11 cellular contexts compared by ENCODE assay signal in the genomic region with DNA sequence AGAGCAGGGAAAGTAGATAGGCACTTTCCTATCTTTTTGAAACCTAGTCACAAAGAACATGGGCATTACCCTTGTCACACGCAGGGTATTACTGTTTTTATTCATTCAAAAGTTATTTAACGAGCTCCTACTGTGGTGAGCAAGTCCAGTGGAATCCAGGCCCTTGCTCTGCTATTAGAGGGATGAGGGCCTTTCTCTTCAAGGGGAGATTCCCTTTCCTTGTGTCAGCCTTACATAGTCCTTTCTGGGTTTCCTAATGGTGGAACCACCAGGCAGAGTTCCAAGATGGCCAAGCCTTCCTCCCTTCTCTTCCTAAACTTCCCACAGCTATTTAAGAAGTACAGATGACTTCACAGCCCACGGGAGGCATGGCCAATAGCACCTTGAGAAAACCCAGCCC.
DNase-seq lines count a peak whose midpoint lies in the region; ATAC-seq and TF ChIP-seq lines count a peak whose summit lies in the region.
"Had no signal": no experiment of that assay in that cellular context is flagged by ENCODE, and none has a peak within 500 bp of the region (broad histone marks: within the 10 kb centered on the region; RNA-seq: fewer than 3 reads in every experiment).

No MANE protein-coding gene starts in this region.

- H3K27ac ChIP-seq in PC-3 (ENCODE audit: low read length) (peak overlapping the region; percentile 47), osteoblast (ENCODE audit: low read depth, low read length) (peak overlapping the region; percentile 81)
- H3K27ac ChIP-seq: skin epidermis had no signal

- peaks cover 20% of the 10 kb centered on the region for H3K79me2 ChIP-seq in PC-3 (ENCODE audit: low read length)
- H3K79me2 ChIP-seq in osteoblast (ENCODE audit: insufficient read depth, low read length) = peaks cover 89% of the 10 kb centered on the region

- H4K20me1 ChIP-seq in PC-3 (ENCODE audit: low read length) = no peaks in the 10 kb centered on the region
- peaks cover 27% of the 10 kb centered on the region for H4K20me1 ChIP-seq in osteoblast (ENCODE audit: insufficient read depth, low read length)

- H2AFZ ChIP-seq in PC-3 (ENCODE audit: low read length) = no peak overlapping the region
- H2AFZ ChIP-seq in osteoblast (ENCODE audit: low read length) = no peak overlapping the region

- H3F3A ChIP-seq in PC-3 (ENCODE audit: low read length, unreplicated experiment) = no peaks in the 10 kb centered on the region

- H3K9ac ChIP-seq in PC-3 (ENCODE audit: low read length) = no peak overlapping the region

- TF ChIP-seq CTCF in BJ (IDR thresholded peaks at IDR 0.05; ENCODE audit: insufficient read depth, low read depth, low read length) = no peak
- no peak for TF ChIP-seq CTCF in PC-3 (conservative IDR thresholded peaks at IDR 0.05; ENCODE audit: low read depth, low read length)
- TF ChIP-seq CTCF in epithelial cell of esophagus (IDR thresholded peaks at IDR 0.05; ENCODE audit: insufficient read depth, low read depth, low read length, missing control alignments) = no peak
- no peak for TF ChIP-seq CTCF in osteoblast (IDR thresholded peaks at IDR 0.05; ENCODE audit: extremely low read depth, low read depth, low read length)

- H3K9me3 ChIP-seq in PC-3 (ENCODE audit: low read length) (no peaks in the 10 kb centered on the region), osteoblast (ENCODE audit: low read depth, low read length) (no peaks in the 10 kb centered on the region)
- H3K9me3 ChIP-seq: adrenal gland had no signal

- H3K4me1 ChIP-seq in PC-3 (ENCODE audit: insufficient read depth, low read length) (peaks cover 35% of the 10 kb centered on the region), osteoblast (ENCODE audit: insufficient read depth, low read length) (peaks cover 30% of the 10 kb centered on the region)

- H3K4me2 ChIP-seq in PC-3 (ENCODE audit: low read length) (peak overlapping the region; percentile 38; the same call in 1 of the 2 replicates), osteoblast (ENCODE audit: insufficient read depth, low read length) (peak overlapping the region; percentile 37)

- intact Hi-C loops in PC-3 (cut with micrococcal nuclease) = loop anchor here (5.0 kb wide), 2 partner anchors 63 to 413 kb away; a partner anchor contains a TSS

- POLR2A ChIA-PET in BJ (lab: Charles Lee) (interaction anchor here (0.8 kb wide), 1 partner anchor 16 kb away, joined by 4 read pairs; no protein-coding TSS in a partner anchor), PC-3 (lab: Charles Lee; ENCODE audit: unreplicated experiment) (interaction anchor here (0.5 to 0.6 kb wide), 2 partner anchors 38 to 84 kb away, joined by 3 to 5 read pairs; no protein-coding TSS in a partner anchor)

- no peaks in the 10 kb centered on the region for H3K36me3 ChIP-seq in BJ (ENCODE audit: control insufficient read depth, insufficient read depth, low read length)
- H3K36me3 ChIP-seq in PC-3 (ENCODE audit: low read depth, low read length) = no peaks in the 10 kb centered on the region
- no peaks in the 10 kb centered on the region for H3K36me3 ChIP-seq in osteoblast (ENCODE audit: insufficient read depth, low read length)
- H3K36me3 ChIP-seq: adrenal gland had no signal

- H3K27me3 ChIP-seq in BJ (ENCODE audit: control insufficient read depth, insufficient read depth, low read length) (no peaks in the 10 kb centered on the region), PC-3 (ENCODE audit: low read length) (no peaks in the 10 kb centered on the region), osteoblast (ENCODE audit: insufficient read depth, low read length) (no peaks in the 10 kb centered on the region)
- H3K27me3 ChIP-seq: adrenal gland had no signal

- CTCF ChIA-PET in BJ (lab: Yijun Ruan, JAX) (interaction anchor here (0.6 to 5.6 kb wide), 10 partner anchors 9 to 586 kb away, joined by 3 to 46 read pairs (median 4); no protein-coding TSS in a partner anchor), PC-3 (lab: Charles Lee) (interaction anchor here (1.0 kb wide), 3 partner anchors 69 to 417 kb away, joined by 3 to 5 read pairs (median 3); no protein-coding TSS in a partner anchor)

- no TSS peak for BruUV-seq in PC-3 (replicated peaks; lab: Mats Ljungman, UMichigan)

- H3K9me2 ChIP-seq in PC-3 (replicated peaks; ENCODE audit: low read length) = no peaks in the 10 kb centered on the region

- H3K4me3 ChIP-seq in BJ (ENCODE audit: low read depth, low read length) (no peak overlapping the region), PC-3 (ENCODE audit: low read length) (no peak overlapping the region), epithelial cell of esophagus (ENCODE audit: low read length) (no peak overlapping the region), osteoblast (ENCODE audit: insufficient read depth, low read length) (no peak overlapping the region)
- H3K4me3 ChIP-seq: adrenal gland, skin epidermis had no signal

- peak; percentile 95 for DNase-seq in BJ (ENCODE audit: low read depth)
- DNase-seq in PC-3 = peak; percentile 84
- DNase-seq in epithelial cell of esophagus (ENCODE audit: low read depth) = peak; percentile 64
- DNase-seq in osteoblast (ENCODE audit: insufficient read length, low spot score, missing footprints) = peak; percentile 71
- DNase-seq in GDM1 (lab: John Stamatoyannopoulos, UW) = no peak
- no peak for DNase-seq in activated naive CD4-positive, alpha-beta T cell treated with anti-CD3 and anti-CD28 coated beads, Interleukin-2, amount 50 U/mL, for 16 hours
- no peak for DNase-seq in NCI-H2227 treated with DMSO at 0.1 percent for 48 hours (lab: John Stamatoyannopoulos, UW)
- no peak for DNase-seq in nucleus accumbens (lab: John Stamatoyannopoulos, UW)
- DNase-seq: adrenal gland, endodermal cell had no signal

- peak; percentile 84 for ATAC-seq in PC-3

Comparison
In these comparisons a context has a peak if more than half of its experiments do, and no peak if none do; other contexts are left out.
1. DNase-seq: peak in BJ (single experiment), PC-3 (single experiment), epithelial cell of esophagus (single experiment) and osteoblast (single experiment); none in GDM1 (single experiment), activated naive CD4-positive, alpha-beta T cell treated with anti-CD3 and anti-CD28 coated beads, Interleukin-2, amount 50 U/mL, for 16 hours (single experiment), NCI-H2227 treated with DMSO at 0.1 percent for 48 hours (single experiment) and nucleus accumbens (0 of 56).